13 cellular contexts compared by ENCODE assay signal in genomic region chr13:84607614-84608013, GRCh38.
DNase-seq lines count a peak whose midpoint lies in the region; ATAC-seq, FAIRE-seq and TF ChIP-seq lines count a peak whose summit lies in the region.
"Had no signal": no experiment of that assay in that cellular context is flagged by ENCODE, and none has a peak within 500 bp of the region (broad histone marks: within the 10 kb centered on the region; RNA-seq: fewer than 3 reads in every experiment).

No MANE protein-coding gene starts in this region.

- POLR2A ChIA-PET in CD8-positive, alpha-beta T cell (lab: Charles Lee): no interaction called here

- TF ChIP-seq CTCF in brain microvascular endothelial cell (IDR thresholded peaks at IDR 0.05; ENCODE audit: low read depth, low read length, missing control alignments) (no peak), keratinocyte (optimal IDR thresholded peaks at IDR 0.05 in 1 of 3, IDR thresholded peaks at IDR 0.05 in 1 of 3, conservative IDR thresholded peaks at IDR 0.05 in 1 of 3; ENCODE audit: extremely low read depth in 1 of 3, insufficient read depth in 2 of 3, low read length in 3 of 3) (no peak)
- no peak for TF ChIP-seq CTCF in CD8-positive, alpha-beta T cell (IDR thresholded peaks at IDR 0.05)

- no peaks in the 10 kb centered on the region for H3K9me1 ChIP-seq in keratinocyte (ENCODE audit: control insufficient read depth, extremely low read depth, insufficient read depth, low read length)

- H3K4me1 ChIP-seq in keratinocyte (ENCODE audit: control insufficient read depth, extremely low read depth, insufficient read depth, low read length): no peaks in the 10 kb centered on the region
- H3K4me1 ChIP-seq in CD8-positive, alpha-beta T cell (ENCODE audit: insufficient read depth, low read length): no peaks in the 10 kb centered on the region
- H3K4me1 ChIP-seq: BLaER1, uterus had no signal

- H3K27me3 ChIP-seq in brain microvascular endothelial cell (replicated peaks) (no peaks in the 10 kb centered on the region), keratinocyte (ENCODE audit: control insufficient read depth, extremely low read depth, insufficient read depth, low read length) (no peaks in the 10 kb centered on the region)
- no peaks in the 10 kb centered on the region for H3K27me3 ChIP-seq in CD8-positive, alpha-beta T cell (ENCODE audit: insufficient read depth, low read length)
- H3K27me3 ChIP-seq: BLaER1, uterus had no signal

- DNase-seq in AG08396 (ENCODE audit: low spot score) (peak; percentile 28), HT1080 (ENCODE audit: low read depth) (peak; percentile 60), brain microvascular endothelial cell (peak; percentile 56), keratinocyte (ENCODE audit: low read depth, low spot score) (no peak), NCI-H1105 treated with DMSO at 0.1 percent for 48 hours (lab: John Stamatoyannopoulos, UW) (no peak), SW480 (ENCODE audit: low spot score) (no peak), ecto neural progenitor cell (ENCODE audit: low spot score) (no peak)
- DNase-seq in CD8-positive, alpha-beta T cell: no peak
- DNase-seq: activated CD8-positive, alpha-beta memory T cell treated with anti-CD3 and anti-CD28 coated beads for 24 hours; activated naive CD8-positive, alpha-beta T cell treated with anti-CD3 and anti-CD28 coated beads for 36 hours; NCI-H1694 treated with DMSO at 0.1 percent for 48 hours; uterus had no signal

- no peaks in the 10 kb centered on the region for H3K4me1 Mint-ChIP-seq in CD8-positive, alpha-beta T cell (ENCODE audit: low read depth)
- H3K4me1 Mint-ChIP-seq: activated naive CD8-positive, alpha-beta T cell treated with anti-CD3 and anti-CD28 coated beads for 36 hours had no signal

- no peaks in the 10 kb centered on the region for H3K36me3 Mint-ChIP-seq in CD8-positive, alpha-beta T cell
- H3K36me3 Mint-ChIP-seq: activated naive CD8-positive, alpha-beta T cell treated with anti-CD3 and anti-CD28 coated beads for 36 hours had no signal

- CTCF ChIA-PET in CD8-positive, alpha-beta T cell (lab: Charles Lee): no interaction called here

- no peaks in the 10 kb centered on the region for H3K79me2 ChIP-seq in keratinocyte (ENCODE audit: control insufficient read depth, insufficient read depth, low read length)

- no peaks in the 10 kb centered on the region for H3K27me3 Mint-ChIP-seq in CD8-positive, alpha-beta T cell (ENCODE audit: low read depth)
- H3K27me3 Mint-ChIP-seq: activated naive CD8-positive, alpha-beta T cell treated with anti-CD3 and anti-CD28 coated beads for 36 hours had no signal

- no peak overlapping the region for H3K4me3 ChIP-seq in brain microvascular endothelial cell (ENCODE audit: low read depth, low read length)
- H3K4me3 ChIP-seq in keratinocyte (ENCODE audit: control insufficient read depth in 2 of 3, extremely low read depth in 1 of 3, insufficient read depth in 2 of 3, low read depth in 1 of 3, low read length in 3 of 3): no peak overlapping the region
- no peak overlapping the region for H3K4me3 ChIP-seq in CD8-positive, alpha-beta T cell (ENCODE audit: low read depth, low read length)
- H3K4me3 ChIP-seq: BLaER1, uterus had no signal

- H2AFZ ChIP-seq in keratinocyte (ENCODE audit: control insufficient read depth, low read length): no peak overlapping the region

- intact Hi-C loops in CD8-positive, alpha-beta T cell (cut with DNase I, micrococcal nuclease): no loop called here

- no peaks in the 10 kb centered on the region for H4K20me1 ChIP-seq in keratinocyte (ENCODE audit: control insufficient read depth, extremely low read depth, insufficient read depth, low read length)
- H4K20me1 ChIP-seq: BLaER1 had no signal

- no peak overlapping the region for H3K4me3 Mint-ChIP-seq in CD8-positive, alpha-beta T cell
- H3K4me3 Mint-ChIP-seq: activated naive CD8-positive, alpha-beta T cell treated with anti-CD3 and anti-CD28 coated beads for 36 hours had no signal

- peak; percentile 81 for FAIRE-seq in keratinocyte (lab: Jason Lieb, UNC)

- H3K27ac ChIP-seq in brain microvascular endothelial cell: no peak overlapping the region
- H3K27ac ChIP-seq in keratinocyte (ENCODE audit: control insufficient read depth, insufficient read depth, low read length): no peak overlapping the region
- no peak overlapping the region for H3K27ac ChIP-seq in CD8-positive, alpha-beta T cell (ENCODE audit: low read depth, low read length)
- H3K27ac ChIP-seq: BLaER1, uterus had no signal

- H3K9me3 ChIP-seq in keratinocyte (ENCODE audit: control insufficient read depth, low read depth, low read length): no peaks in the 10 kb centered on the region
- no peaks in the 10 kb centered on the region for H3K9me3 ChIP-seq in CD8-positive, alpha-beta T cell (ENCODE audit: low read length)
- H3K9me3 ChIP-seq: BLaER1, uterus had no signal

- H3K9ac ChIP-seq in keratinocyte (ENCODE audit: control insufficient read depth, extremely low read depth, insufficient read depth, low read length): no peak overlapping the region
- H3K9ac ChIP-seq: BLaER1 had no signal

- in situ Hi-C loops in brain microvascular endothelial cell (cut with HindIII; ENCODE audit: low pct_ligation_motif_present, low sequenced_read_pairs): no loop called here

- ATAC-seq in CD8-positive, alpha-beta T cell: no peak

- no peaks in the 10 kb centered on the region for H3K9me3 Mint-ChIP-seq in CD8-positive, alpha-beta T cell
- H3K9me3 Mint-ChIP-seq: activated naive CD8-positive, alpha-beta T cell treated with anti-CD3 and anti-CD28 coated beads for 36 hours had no signal

- dilution Hi-C loops in keratinocyte (cut with MboI; ENCODE audit: extremely low pct_ligation_motif_present, low sequenced_read_pairs): no loop called here

- no peak overlapping the region for H3K4me2 ChIP-seq in keratinocyte (ENCODE audit: control insufficient read depth, extremely low read depth, insufficient read depth, low read depth, low read length)
- H3K4me2 ChIP-seq: BLaER1 had no signal

- H3K36me3 ChIP-seq in brain microvascular endothelial cell (replicated peaks): no peaks in the 10 kb centered on the region
- no peaks in the 10 kb centered on the region for H3K36me3 ChIP-seq in keratinocyte (ENCODE audit: control insufficient read depth in 2 of 2, extremely low read depth in 1 of 2, insufficient read depth in 2 of 2, low read length in 2 of 2)
- no peaks in the 10 kb centered on the region for H3K36me3 ChIP-seq in CD8-positive, alpha-beta T cell (ENCODE audit: insufficient read depth, low read length)
- H3K36me3 ChIP-seq: BLaER1, uterus had no signal

- no peak overlapping the region for H3K27ac Mint-ChIP-seq in CD8-positive, alpha-beta T cell
- H3K27ac Mint-ChIP-seq: activated naive CD8-positive, alpha-beta T cell treated with anti-CD3 and anti-CD28 coated beads for 36 hours had no signal

Comparison
In these comparisons a context has a peak if more than half of its experiments do, and no peak if none do; other contexts are left out.
1. DNase-seq: peak in AG08396 (single experiment), HT1080 (single experiment) and brain microvascular endothelial cell (single experiment); none in keratinocyte (single experiment), NCI-H1105 treated with DMSO at 0.1 percent for 48 hours (single experiment), SW480 (single experiment), CD8-positive, alpha-beta T cell (0 of 7) and ecto neural progenitor cell (single experiment).